2 cellular contexts compared by ENCODE assay signal in the genomic region with DNA sequence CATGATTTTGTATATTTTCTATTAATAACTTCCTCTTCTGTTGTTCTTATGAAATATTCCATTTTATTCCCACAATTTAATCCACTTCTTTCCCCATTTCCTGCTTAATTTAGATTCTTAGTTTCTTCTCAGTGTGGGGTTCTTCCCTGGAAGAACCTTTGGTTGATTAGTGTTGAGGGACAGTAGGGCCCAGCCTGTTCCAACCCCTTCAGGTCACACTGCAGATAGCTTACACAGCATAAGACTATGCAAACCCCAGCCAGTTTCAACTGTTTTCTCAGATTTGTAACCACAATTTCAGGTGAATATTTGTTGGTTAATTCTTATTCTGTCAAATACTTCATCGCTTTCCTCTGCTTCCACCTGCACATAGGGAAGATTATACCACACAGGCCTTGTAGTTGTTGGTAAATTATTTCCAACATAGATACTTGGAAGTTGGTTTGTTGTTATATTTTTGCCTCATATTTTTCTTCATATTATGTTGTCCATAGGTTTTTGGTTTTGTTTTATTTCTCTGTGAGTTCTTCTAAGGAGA.
TF ChIP-seq lines count a peak whose summit lies in the region.

No MANE protein-coding gene starts in this region.

TF ChIP-seq in SK-N-SH, 30 proteins besides CTCF, POLR2A, EP300 and RAD21 (continued from another document):
- TF ChIP-seq, protein P1, sequence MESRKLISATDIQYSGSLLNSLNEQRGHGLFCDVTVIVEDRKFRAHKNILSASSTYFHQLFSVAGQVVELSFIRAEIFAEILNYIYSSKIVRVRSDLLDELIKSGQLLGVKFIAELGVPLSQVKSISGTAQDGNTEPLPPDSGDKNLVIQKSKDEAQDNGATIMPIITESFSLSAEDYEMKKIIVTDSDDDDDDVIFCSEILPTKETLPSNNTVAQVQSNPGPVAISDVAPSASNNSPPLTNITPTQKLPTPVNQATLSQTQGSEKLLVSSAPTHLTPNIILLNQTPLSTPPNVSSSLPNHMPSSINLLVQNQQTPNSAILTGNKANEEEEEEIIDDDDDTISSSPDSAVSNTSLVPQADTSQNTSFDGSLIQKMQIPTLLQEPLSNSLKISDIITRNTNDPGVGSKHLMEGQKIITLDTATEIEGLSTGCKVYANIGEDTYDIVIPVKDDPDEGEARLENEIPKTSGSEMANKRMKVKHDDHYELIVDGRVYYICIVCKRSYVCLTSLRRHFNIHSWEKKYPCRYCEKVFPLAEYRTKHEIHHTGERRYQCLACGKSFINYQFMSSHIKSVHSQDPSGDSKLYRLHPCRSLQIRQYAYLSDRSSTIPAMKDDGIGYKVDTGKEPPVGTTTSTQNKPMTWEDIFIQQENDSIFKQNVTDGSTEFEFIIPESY (IDR thresholded peaks at IDR 0.05; ENCODE audit: borderline replicate concordance, low read depth): no peak
- TF ChIP-seq TEAD4 (IDR thresholded peaks at IDR 0.05; ENCODE audit: borderline replicate concordance, insufficient read depth): no peak
- TF ChIP-seq JUND (IDR thresholded peaks at IDR 0.05): no peak
- no peak for TF ChIP-seq MXI1 (IDR thresholded peaks at IDR 0.05; ENCODE audit: low read depth, low read length)
- no peak for TF ChIP-seq MEF2A (IDR thresholded peaks at IDR 0.05; ENCODE audit: borderline replicate concordance, low read depth)
- no peak for TF ChIP-seq GATA2 (CRISPR knock-in tag; IDR thresholded peaks at IDR 0.05)
- TF ChIP-seq POLR2AphosphoS5 (IDR thresholded peaks at IDR 0.05; ENCODE audit: low read depth, low read length): no peak
- TF ChIP-seq RXRA (IDR thresholded peaks at IDR 0.05; ENCODE audit: borderline replicate concordance, low read depth): no peak
- TF ChIP-seq RCOR1 (IDR thresholded peaks at IDR 0.05; ENCODE audit: low read length): no peak
- TF ChIP-seq YY1 (IDR thresholded peaks at IDR 0.05; ENCODE audit: low read depth): no peak
- no peak for TF ChIP-seq EZH2phosphoT487 (IDR thresholded peaks at IDR 0.05; ENCODE audit: borderline replicate concordance, low read depth)
- TF ChIP-seq CHD2 (IDR thresholded peaks at IDR 0.05; ENCODE audit: low read length, partially characterized antibody): no peak
- TF ChIP-seq ELF1 (IDR thresholded peaks at IDR 0.05): no peak
- TF ChIP-seq TCF12 (IDR thresholded peaks at IDR 0.05): no peak

TF ChIP-seq in SK-N-SH treated with all-trans-retinoic acid at 6 μM for 48 hours, 23 proteins besides CTCF, POLR2A, EP300 and RAD21 (continued from another document):
- TF ChIP-seq, protein P2, sequence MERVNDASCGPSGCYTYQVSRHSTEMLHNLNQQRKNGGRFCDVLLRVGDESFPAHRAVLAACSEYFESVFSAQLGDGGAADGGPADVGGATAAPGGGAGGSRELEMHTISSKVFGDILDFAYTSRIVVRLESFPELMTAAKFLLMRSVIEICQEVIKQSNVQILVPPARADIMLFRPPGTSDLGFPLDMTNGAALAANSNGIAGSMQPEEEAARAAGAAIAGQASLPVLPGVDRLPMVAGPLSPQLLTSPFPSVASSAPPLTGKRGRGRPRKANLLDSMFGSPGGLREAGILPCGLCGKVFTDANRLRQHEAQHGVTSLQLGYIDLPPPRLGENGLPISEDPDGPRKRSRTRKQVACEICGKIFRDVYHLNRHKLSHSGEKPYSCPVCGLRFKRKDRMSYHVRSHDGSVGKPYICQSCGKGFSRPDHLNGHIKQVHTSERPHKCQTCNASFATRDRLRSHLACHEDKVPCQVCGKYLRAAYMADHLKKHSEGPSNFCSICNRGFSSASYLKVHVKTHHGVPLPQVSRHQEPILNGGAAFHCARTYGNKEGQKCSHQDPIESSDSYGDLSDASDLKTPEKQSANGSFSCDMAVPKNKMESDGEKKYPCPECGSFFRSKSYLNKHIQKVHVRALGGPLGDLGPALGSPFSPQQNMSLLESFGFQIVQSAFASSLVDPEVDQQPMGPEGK (CRISPR knock-in tag; IDR thresholded peaks at IDR 0.05; ENCODE audit: borderline replicate concordance): no peak
- TF ChIP-seq, protein P3, sequence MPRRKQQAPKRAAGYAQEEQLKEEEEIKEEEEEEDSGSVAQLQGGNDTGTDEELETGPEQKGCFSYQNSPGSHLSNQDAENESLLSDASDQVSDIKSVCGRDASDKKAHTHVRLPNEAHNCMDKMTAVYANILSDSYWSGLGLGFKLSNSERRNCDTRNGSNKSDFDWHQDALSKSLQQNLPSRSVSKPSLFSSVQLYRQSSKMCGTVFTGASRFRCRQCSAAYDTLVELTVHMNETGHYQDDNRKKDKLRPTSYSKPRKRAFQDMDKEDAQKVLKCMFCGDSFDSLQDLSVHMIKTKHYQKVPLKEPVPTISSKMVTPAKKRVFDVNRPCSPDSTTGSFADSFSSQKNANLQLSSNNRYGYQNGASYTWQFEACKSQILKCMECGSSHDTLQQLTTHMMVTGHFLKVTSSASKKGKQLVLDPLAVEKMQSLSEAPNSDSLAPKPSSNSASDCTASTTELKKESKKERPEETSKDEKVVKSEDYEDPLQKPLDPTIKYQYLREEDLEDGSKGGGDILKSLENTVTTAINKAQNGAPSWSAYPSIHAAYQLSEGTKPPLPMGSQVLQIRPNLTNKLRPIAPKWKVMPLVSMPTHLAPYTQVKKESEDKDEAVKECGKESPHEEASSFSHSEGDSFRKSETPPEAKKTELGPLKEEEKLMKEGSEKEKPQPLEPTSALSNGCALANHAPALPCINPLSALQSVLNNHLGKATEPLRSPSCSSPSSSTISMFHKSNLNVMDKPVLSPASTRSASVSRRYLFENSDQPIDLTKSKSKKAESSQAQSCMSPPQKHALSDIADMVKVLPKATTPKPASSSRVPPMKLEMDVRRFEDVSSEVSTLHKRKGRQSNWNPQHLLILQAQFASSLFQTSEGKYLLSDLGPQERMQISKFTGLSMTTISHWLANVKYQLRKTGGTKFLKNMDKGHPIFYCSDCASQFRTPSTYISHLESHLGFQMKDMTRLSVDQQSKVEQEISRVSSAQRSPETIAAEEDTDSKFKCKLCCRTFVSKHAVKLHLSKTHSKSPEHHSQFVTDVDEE (CRISPR knock-in tag; IDR thresholded peaks at IDR 0.05): no peak
- TF ChIP-seq, protein P4, sequence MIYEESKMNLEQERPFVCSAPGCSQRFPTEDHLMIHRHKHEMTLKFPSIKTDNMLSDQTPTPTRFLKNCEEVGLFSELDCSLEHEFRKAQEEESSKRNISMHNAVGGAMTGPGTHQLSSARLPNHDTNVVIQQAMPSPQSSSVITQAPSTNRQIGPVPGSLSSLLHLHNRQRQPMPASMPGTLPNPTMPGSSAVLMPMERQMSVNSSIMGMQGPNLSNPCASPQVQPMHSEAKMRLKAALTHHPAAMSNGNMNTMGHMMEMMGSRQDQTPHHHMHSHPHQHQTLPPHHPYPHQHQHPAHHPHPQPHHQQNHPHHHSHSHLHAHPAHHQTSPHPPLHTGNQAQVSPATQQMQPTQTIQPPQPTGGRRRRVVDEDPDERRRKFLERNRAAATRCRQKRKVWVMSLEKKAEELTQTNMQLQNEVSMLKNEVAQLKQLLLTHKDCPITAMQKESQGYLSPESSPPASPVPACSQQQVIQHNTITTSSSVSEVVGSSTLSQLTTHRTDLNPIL (CRISPR knock-in tag; IDR thresholded peaks at IDR 0.05; ENCODE audit: low read depth): no peak
- TF ChIP-seq ISL1 (CRISPR knock-in tag; IDR thresholded peaks at IDR 0.05): no peak
- TF ChIP-seq SNAI2 (CRISPR knock-in tag; IDR thresholded peaks at IDR 0.05): no peak
- no peak for TF ChIP-seq TCF4 (CRISPR knock-in tag; IDR thresholded peaks at IDR 0.05; ENCODE audit: borderline replicate concordance)
- no peak for TF ChIP-seq ZC3H10 (CRISPR knock-in tag; IDR thresholded peaks at IDR 0.05)
